In the genomic region with DNA sequence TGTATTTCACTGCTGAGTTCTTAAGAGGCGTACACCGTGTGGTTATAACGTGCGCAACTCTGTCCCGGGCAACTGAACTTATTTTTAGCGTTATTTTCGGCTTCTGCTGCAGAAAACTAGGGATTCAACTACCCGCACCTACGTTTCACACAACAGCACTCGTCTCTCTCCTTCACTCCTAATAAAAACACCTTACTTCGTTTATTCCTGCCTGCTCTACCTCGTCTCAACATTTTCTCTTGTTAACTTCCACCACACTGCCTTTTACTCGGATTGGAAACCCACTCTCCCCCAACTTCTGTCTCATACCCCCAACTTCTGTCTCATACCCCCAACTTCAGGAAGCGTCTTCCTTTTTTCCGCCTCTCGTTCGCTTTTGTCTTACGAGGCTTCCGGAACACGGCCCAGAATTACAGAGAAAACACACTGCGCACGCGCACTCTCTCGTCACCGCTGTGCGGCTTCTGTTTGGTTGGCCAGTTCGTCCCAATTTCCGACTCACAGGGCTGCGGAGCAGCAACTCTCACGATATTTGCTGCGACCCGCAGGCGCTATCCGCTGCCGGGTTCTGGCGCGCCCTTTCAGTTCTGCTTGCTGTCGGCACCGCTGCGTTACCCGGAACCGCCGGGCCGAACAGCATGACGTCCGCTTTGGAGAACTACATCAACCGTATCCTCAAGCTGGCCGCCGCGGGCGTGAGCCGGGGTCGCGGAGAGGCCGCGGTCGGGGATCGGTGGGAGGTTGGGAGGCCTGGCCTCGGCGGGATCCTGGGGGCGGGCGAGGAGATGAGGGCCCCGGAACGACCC, we compare ENCODE assay signal across 1 cellular context.
TF ChIP-seq lines count a peak whose summit lies in the region.

Gene LSM8, plus strand, starts transcription at position 579 of the 806 bp plus-strand sequence. Its CDS starts 60 bp downstream, at position 639.

TF ChIP-seq in H1, 55 proteins besides CTCF, POLR2A, EP300 and RAD21:
- no peak for TF ChIP-seq GABPA (IDR thresholded peaks at IDR 0.05; ENCODE audit: borderline replicate concordance, insufficient read depth, low read length)
- TF ChIP-seq GTF2F1 (IDR thresholded peaks at IDR 0.05; ENCODE audit: borderline replicate concordance, low read depth, low read length) = no peak; the same call in 1 of the 2 replicates
- no peak for TF ChIP-seq CEBPB (IDR thresholded peaks at IDR 0.05; ENCODE audit: low read depth, low read length)
- peak; percentile 93 for TF ChIP-seq TAF1 (IDR thresholded peaks at IDR 0.05; ENCODE audit: low read depth, low read length)
- no peak for TF ChIP-seq CHD1 (IDR thresholded peaks at IDR 0.05; ENCODE audit: low read depth, low read length)
- TF ChIP-seq TBP (IDR thresholded peaks at IDR 0.05; ENCODE audit: low read depth, low read length) = peak; percentile 90
- no peak for TF ChIP-seq CBX5 (IDR thresholded peaks at IDR 0.05; ENCODE audit: low read depth, low read length)
- TF ChIP-seq SRF (IDR thresholded peaks at IDR 0.05; ENCODE audit: low read depth, low read length) = no peak
- TF ChIP-seq SIRT6 (IDR thresholded peaks at IDR 0.05; ENCODE audit: low read length) = no peak
- peak; percentile 87 for TF ChIP-seq PHF8 (conservative IDR thresholded peaks at IDR 0.05; ENCODE audit: low read depth, low read length)
- no peak for TF ChIP-seq CTBP2 (IDR thresholded peaks at IDR 0.05; ENCODE audit: borderline replicate concordance, insufficient read depth, insufficient read length, low read length)
- no peak for TF ChIP-seq MAFK (IDR thresholded peaks at IDR 0.05; ENCODE audit: low read depth, low read length)
- TF ChIP-seq SAP30 (IDR thresholded peaks at IDR 0.05; ENCODE audit: insufficient read depth, insufficient replicate concordance, low read length) = no peak
- no peak for TF ChIP-seq HDAC6 (IDR thresholded peaks at IDR 0.05; ENCODE audit: low read depth, low read length)
- no peak for TF ChIP-seq SP2 (IDR thresholded peaks at IDR 0.05; ENCODE audit: low read length)
- TF ChIP-seq ASH2L (IDR thresholded peaks at IDR 0.05; ENCODE audit: low read length) = peak; percentile 91
- TF ChIP-seq CBX8 (IDR thresholded peaks at IDR 0.05; ENCODE audit: borderline replicate concordance, low read depth, low read length) = no peak
- TF ChIP-seq POU5F1 (IDR thresholded peaks at IDR 0.05; ENCODE audit: low read depth, low read length) = no peak
- no peak for TF ChIP-seq TEAD4 (IDR thresholded peaks at IDR 0.05; ENCODE audit: low read depth, low read length)
- no peak for TF ChIP-seq SP1 (IDR thresholded peaks at IDR 0.05; ENCODE audit: low read depth, low read length)
- TF ChIP-seq TAF7 (optimal IDR thresholded peaks at IDR 0.05; ENCODE audit: borderline replicate concordance, low read depth, low read length) = peak; percentile 91
- no peak for TF ChIP-seq JUN (IDR thresholded peaks at IDR 0.05; ENCODE audit: low read depth, low read length)
- no peak for TF ChIP-seq BCL11A (IDR thresholded peaks at IDR 0.05; ENCODE audit: low read depth in 2 of 2, low read length in 2 of 2)
- peak; percentile 77 for TF ChIP-seq CREB1 (IDR thresholded peaks at IDR 0.05)
- TF ChIP-seq NANOG (IDR thresholded peaks at IDR 0.05; ENCODE audit: insufficient read depth, low read depth, low read length, poor library complexity, severe bottlenecking) = no peak
- TF ChIP-seq EGR1 (IDR thresholded peaks at IDR 0.05; ENCODE audit: borderline replicate concordance, low read depth, low read length) = no peak
- no peak for TF ChIP-seq SUZ12 (IDR thresholded peaks at IDR 0.05; ENCODE audit: low read length)
- peak; percentile 76 for TF ChIP-seq BRCA1 (IDR thresholded peaks at IDR 0.05; ENCODE audit: low read depth, low read length)
- peak; percentile 68 for TF ChIP-seq NRF1 (IDR thresholded peaks at IDR 0.05; ENCODE audit: low read depth, low read length)
- TF ChIP-seq SIX5 (IDR thresholded peaks at IDR 0.05; ENCODE audit: low read depth, low read length) = no peak
- no peak for TF ChIP-seq EZH2 (IDR thresholded peaks at IDR 0.05; ENCODE audit: low read depth, low read length, severe bottlenecking)
- TF ChIP-seq SIN3A (conservative IDR thresholded peaks at IDR 0.05 in 1 of 2, IDR thresholded peaks at IDR 0.05 in 1 of 2; ENCODE audit: low read depth in 1 of 2, low read length in 2 of 2) = peak; percentile 55 to 72; a peak in 1 of 4 replicates
- TF ChIP-seq, protein P1, sequence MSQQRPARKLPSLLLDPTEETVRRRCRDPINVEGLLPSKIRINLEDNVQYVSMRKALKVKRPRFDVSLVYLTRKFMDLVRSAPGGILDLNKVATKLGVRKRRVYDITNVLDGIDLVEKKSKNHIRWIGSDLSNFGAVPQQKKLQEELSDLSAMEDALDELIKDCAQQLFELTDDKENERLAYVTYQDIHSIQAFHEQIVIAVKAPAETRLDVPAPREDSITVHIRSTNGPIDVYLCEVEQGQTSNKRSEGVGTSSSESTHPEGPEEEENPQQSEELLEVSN (IDR thresholded peaks at IDR 0.05) = peak; percentile 46; the same call in 1 of the 2 replicates
- no peak for TF ChIP-seq FOSL1 (IDR thresholded peaks at IDR 0.05; ENCODE audit: insufficient read depth, low read depth, low read length)
- TF ChIP-seq ATF3 (IDR thresholded peaks at IDR 0.05; ENCODE audit: insufficient read depth, low read depth, low read length) = no peak
- TF ChIP-seq RNF2 (IDR thresholded peaks at IDR 0.05; ENCODE audit: borderline replicate concordance, low read depth, low read length, missing control alignments, poor library complexity, severe bottlenecking) = no peak
- TF ChIP-seq CHD2 (IDR thresholded peaks at IDR 0.05; ENCODE audit: low read length) = peak; percentile 94
- TF ChIP-seq, protein P2, sequence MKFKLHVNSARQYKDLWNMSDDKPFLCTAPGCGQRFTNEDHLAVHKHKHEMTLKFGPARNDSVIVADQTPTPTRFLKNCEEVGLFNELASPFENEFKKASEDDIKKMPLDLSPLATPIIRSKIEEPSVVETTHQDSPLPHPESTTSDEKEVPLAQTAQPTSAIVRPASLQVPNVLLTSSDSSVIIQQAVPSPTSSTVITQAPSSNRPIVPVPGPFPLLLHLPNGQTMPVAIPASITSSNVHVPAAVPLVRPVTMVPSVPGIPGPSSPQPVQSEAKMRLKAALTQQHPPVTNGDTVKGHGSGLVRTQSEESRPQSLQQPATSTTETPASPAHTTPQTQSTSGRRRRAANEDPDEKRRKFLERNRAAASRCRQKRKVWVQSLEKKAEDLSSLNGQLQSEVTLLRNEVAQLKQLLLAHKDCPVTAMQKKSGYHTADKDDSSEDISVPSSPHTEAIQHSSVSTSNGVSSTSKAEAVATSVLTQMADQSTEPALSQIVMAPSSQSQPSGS (IDR thresholded peaks at IDR 0.05; ENCODE audit: low read length) = no peak
- no peak for TF ChIP-seq KDM4A (IDR thresholded peaks at IDR 0.05; ENCODE audit: low read depth, low read length, severe bottlenecking)
- peak; percentile 73; the same call in 1 of the 2 replicates for TF ChIP-seq POLR2AphosphoS5 (IDR thresholded peaks at IDR 0.05; ENCODE audit: low read depth, low read length)
- no peak for TF ChIP-seq HDAC2 (IDR thresholded peaks at IDR 0.05; ENCODE audit: borderline replicate concordance in 1 of 2, low read depth in 2 of 2, low read length in 2 of 2)
- peak; percentile 65 for TF ChIP-seq RBBP5 (IDR thresholded peaks at IDR 0.05; ENCODE audit: borderline replicate concordance, low read depth, low read length)
- no peak for TF ChIP-seq KDM5A (IDR thresholded peaks at IDR 0.05; ENCODE audit: low read length)
- TF ChIP-seq KDM1A (IDR thresholded peaks at IDR 0.05; ENCODE audit: borderline replicate concordance, low read length) = no peak
- peak; percentile 47 for TF ChIP-seq MAX (IDR thresholded peaks at IDR 0.05)
- TF ChIP-seq BACH1 (IDR thresholded peaks at IDR 0.05; ENCODE audit: low read length) = no peak
- TF ChIP-seq RXRA (IDR thresholded peaks at IDR 0.05; ENCODE audit: insufficient read depth, low read depth, low read length) = no peak
- TF ChIP-seq YY1 (IDR thresholded peaks at IDR 0.05; ENCODE audit: low read depth, low read length) = peak; percentile 20; the same call in 1 of the 2 replicates
- TF ChIP-seq JUND (IDR thresholded peaks at IDR 0.05; ENCODE audit: low read length) = no peak
- TF ChIP-seq TCF12 (IDR thresholded peaks at IDR 0.05; ENCODE audit: low read depth, low read length) = no peak
- TF ChIP-seq RFX5 (IDR thresholded peaks at IDR 0.05; ENCODE audit: borderline replicate concordance, low read depth, low read length) = no peak
- TF ChIP-seq SP4 (IDR thresholded peaks at IDR 0.05; ENCODE audit: low read length) = no peak
- TF ChIP-seq ZNF274 (IDR thresholded peaks at IDR 0.05; ENCODE audit: borderline replicate concordance, extremely low read depth, low read length) = no peak
- TF ChIP-seq, protein P3, sequence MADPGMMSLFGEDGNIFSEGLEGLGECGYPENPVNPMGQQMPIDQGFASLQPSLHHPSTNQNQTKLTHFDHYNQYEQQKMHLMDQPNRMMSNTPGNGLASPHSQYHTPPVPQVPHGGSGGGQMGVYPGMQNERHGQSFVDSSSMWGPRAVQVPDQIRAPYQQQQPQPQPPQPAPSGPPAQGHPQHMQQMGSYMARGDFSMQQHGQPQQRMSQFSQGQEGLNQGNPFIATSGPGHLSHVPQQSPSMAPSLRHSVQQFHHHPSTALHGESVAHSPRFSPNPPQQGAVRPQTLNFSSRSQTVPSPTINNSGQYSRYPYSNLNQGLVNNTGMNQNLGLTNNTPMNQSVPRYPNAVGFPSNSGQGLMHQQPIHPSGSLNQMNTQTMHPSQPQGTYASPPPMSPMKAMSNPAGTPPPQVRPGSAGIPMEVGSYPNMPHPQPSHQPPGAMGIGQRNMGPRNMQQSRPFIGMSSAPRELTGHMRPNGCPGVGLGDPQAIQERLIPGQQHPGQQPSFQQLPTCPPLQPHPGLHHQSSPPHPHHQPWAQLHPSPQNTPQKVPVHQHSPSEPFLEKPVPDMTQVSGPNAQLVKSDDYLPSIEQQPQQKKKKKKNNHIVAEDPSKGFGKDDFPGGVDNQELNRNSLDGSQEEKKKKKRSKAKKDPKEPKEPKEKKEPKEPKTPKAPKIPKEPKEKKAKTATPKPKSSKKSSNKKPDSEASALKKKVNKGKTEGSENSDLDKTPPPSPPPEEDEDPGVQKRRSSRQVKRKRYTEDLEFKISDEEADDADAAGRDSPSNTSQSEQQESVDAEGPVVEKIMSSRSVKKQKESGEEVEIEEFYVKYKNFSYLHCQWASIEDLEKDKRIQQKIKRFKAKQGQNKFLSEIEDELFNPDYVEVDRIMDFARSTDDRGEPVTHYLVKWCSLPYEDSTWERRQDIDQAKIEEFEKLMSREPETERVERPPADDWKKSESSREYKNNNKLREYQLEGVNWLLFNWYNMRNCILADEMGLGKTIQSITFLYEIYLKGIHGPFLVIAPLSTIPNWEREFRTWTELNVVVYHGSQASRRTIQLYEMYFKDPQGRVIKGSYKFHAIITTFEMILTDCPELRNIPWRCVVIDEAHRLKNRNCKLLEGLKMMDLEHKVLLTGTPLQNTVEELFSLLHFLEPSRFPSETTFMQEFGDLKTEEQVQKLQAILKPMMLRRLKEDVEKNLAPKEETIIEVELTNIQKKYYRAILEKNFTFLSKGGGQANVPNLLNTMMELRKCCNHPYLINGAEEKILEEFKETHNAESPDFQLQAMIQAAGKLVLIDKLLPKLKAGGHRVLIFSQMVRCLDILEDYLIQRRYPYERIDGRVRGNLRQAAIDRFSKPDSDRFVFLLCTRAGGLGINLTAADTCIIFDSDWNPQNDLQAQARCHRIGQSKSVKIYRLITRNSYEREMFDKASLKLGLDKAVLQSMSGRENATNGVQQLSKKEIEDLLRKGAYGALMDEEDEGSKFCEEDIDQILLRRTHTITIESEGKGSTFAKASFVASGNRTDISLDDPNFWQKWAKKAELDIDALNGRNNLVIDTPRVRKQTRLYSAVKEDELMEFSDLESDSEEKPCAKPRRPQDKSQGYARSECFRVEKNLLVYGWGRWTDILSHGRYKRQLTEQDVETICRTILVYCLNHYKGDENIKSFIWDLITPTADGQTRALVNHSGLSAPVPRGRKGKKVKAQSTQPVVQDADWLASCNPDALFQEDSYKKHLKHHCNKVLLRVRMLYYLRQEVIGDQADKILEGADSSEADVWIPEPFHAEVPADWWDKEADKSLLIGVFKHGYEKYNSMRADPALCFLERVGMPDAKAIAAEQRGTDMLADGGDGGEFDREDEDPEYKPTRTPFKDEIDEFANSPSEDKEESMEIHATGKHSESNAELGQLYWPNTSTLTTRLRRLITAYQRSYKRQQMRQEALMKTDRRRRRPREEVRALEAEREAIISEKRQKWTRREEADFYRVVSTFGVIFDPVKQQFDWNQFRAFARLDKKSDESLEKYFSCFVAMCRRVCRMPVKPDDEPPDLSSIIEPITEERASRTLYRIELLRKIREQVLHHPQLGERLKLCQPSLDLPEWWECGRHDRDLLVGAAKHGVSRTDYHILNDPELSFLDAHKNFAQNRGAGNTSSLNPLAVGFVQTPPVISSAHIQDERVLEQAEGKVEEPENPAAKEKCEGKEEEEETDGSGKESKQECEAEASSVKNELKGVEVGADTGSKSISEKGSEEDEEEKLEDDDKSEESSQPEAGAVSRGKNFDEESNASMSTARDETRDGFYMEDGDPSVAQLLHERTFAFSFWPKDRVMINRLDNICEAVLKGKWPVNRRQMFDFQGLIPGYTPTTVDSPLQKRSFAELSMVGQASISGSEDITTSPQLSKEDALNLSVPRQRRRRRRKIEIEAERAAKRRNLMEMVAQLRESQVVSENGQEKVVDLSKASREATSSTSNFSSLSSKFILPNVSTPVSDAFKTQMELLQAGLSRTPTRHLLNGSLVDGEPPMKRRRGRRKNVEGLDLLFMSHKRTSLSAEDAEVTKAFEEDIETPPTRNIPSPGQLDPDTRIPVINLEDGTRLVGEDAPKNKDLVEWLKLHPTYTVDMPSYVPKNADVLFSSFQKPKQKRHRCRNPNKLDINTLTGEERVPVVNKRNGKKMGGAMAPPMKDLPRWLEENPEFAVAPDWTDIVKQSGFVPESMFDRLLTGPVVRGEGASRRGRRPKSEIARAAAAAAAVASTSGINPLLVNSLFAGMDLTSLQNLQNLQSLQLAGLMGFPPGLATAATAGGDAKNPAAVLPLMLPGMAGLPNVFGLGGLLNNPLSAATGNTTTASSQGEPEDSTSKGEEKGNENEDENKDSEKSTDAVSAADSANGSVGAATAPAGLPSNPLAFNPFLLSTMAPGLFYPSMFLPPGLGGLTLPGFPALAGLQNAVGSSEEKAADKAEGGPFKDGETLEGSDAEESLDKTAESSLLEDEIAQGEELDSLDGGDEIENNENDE (IDR thresholded peaks at IDR 0.05; ENCODE audit: insufficient replicate concordance, low read length) = no peak
- TF ChIP-seq USF2 (IDR thresholded peaks at IDR 0.05; ENCODE audit: low read length) = 0 out of 2 replicates have a peak, but pooled peaks have one; percentile 31
